8 cellular contexts compared by ENCODE assay signal in genomic region chr12:111788178-111788654, GRCh38. TPM values are rescaled to one million over a fixed set of nuclear protein-coding genes. Genes with fewer than 3 reads are reported as not detected.
DNase-seq lines count a peak whose midpoint lies in the region; ATAC-seq, FAIRE-seq and TF ChIP-seq lines count a peak whose summit lies in the region.

No MANE protein-coding gene starts in this region.

- H2BK5ac ChIP-seq in IMR-90 (ENCODE audit: low read depth, low read length, poor library complexity, severe bottlenecking): no peak overlapping the region

- POLR2A ChIA-PET in IMR-90 (lab: Charles Lee; ENCODE audit: unreplicated experiment): no interaction called here

- H3K9me3 ChIP-seq in IMR-90 (ENCODE audit: control insufficient read depth, insufficient read depth, low read length) (no peaks in the 10 kb centered on the region), astrocyte (ENCODE audit: insufficient read depth, low read depth, low read length) (no peaks in the 10 kb centered on the region), left lung (no peaks in the 10 kb centered on the region)

- peak overlapping the region; percentile 90 for H2BK120ac ChIP-seq in IMR-90 (ENCODE audit: low read depth, low read length)

- H3K27me3 Mint-ChIP-seq in astrocyte (ENCODE audit: low read depth, unreplicated experiment): no peaks in the 10 kb centered on the region

- no peak overlapping the region; the same call in 1 of the 2 replicates for H3K18ac ChIP-seq in IMR-90 (ENCODE audit: low read depth, low read length)

- H2AK5ac ChIP-seq in IMR-90 (ENCODE audit: low read depth, low read length): peak overlapping the region; percentile 80

- peak overlapping the region; percentile 71; the same call in 1 of the 2 replicates for H3K23ac ChIP-seq in IMR-90 (ENCODE audit: low read depth, low read length)

- peak overlapping the region; percentile 56 for H2AFZ ChIP-seq in IMR-90 (replicated peaks; ENCODE audit: low read length, poor library complexity)
- H2AFZ ChIP-seq in astrocyte (ENCODE audit: low read depth, low read length): no peak overlapping the region

- H3K9ac ChIP-seq in IMR-90 (ENCODE audit: low read depth, low read length): peak overlapping the region; percentile 49
- no peak overlapping the region for H3K9ac ChIP-seq in astrocyte (ENCODE audit: low read length)

- peak overlapping the region in 1 of 2 experiments; percentile 92; a peak in 1 of 4 replicates for H4K8ac ChIP-seq in IMR-90 (ENCODE audit: low read depth in 2 of 2, low read length in 2 of 2)

- no peaks in the 10 kb centered on the region for H4K20me1 ChIP-seq in IMR-90 (ENCODE audit: insufficient read depth, low read length)
- no peaks in the 10 kb centered on the region for H4K20me1 ChIP-seq in astrocyte (ENCODE audit: insufficient read depth, low read length)

- peak overlapping the region; percentile 91 for H2AK9ac ChIP-seq in IMR-90 (replicated peaks; ENCODE audit: low read depth, low read length, poor library complexity)

- H3K4me1 Mint-ChIP-seq in astrocyte (ENCODE audit: low read depth, unreplicated experiment): no peaks in the 10 kb centered on the region

- 100% methylated on average over 1 of the region's 8 CpGs; no CpG with 5 or more reads in 1 of the 2 experiments for WGBS in IMR-90 (ENCODE audit: extremely low coverage in 2 of 2, insufficient read length in 1 of 2), 2 experiments

- H4K91ac ChIP-seq in IMR-90 (ENCODE audit: insufficient read depth, low read depth, low read length): peak overlapping the region; percentile 77

- no peak overlapping the region for H3K4me3 Mint-ChIP-seq in astrocyte (ENCODE audit: unreplicated experiment)

- no peaks in the 10 kb centered on the region for H3K27me3 ChIP-seq in IMR-90 (ENCODE audit: control insufficient read depth, insufficient read depth, low read length)
- no peaks in the 10 kb centered on the region for H3K27me3 ChIP-seq in astrocyte (ENCODE audit: insufficient read depth, low read length)
- no peaks in the 10 kb centered on the region for H3K27me3 ChIP-seq in left lung

- TF ChIP-seq RAD21 in IMR-90 (IDR thresholded peaks at IDR 0.05; ENCODE audit: low read length): peak; percentile 64

- H3K56ac ChIP-seq in IMR-90 (ENCODE audit: extremely low read depth, insufficient read depth, low read length): no peak overlapping the region

- H3K79me2 ChIP-seq in astrocyte (ENCODE audit: insufficient read depth, low read length): no peaks in the 10 kb centered on the region

- H3K4me2 ChIP-seq in IMR-90 (ENCODE audit: low read depth, low read length) (no peak overlapping the region), astrocyte (ENCODE audit: low read length) (no peak overlapping the region)

- no peaks in the 10 kb centered on the region; a peak in 1 of 4 replicates for H3K79me1 ChIP-seq in IMR-90 (ENCODE audit: low read depth in 1 of 2, low read length in 2 of 2)

- H3K36me3 Mint-ChIP-seq in astrocyte (ENCODE audit: low read depth, unreplicated experiment): peaks cover 39% of the 10 kb centered on the region

- no peak for FAIRE-seq in astrocyte (lab: Jason Lieb, UNC)

- H3K4me1 ChIP-seq in IMR-90 (ENCODE audit: control insufficient read depth, insufficient read depth, low read length) (peaks cover 6% of the 10 kb centered on the region; the same call in 1 of the 2 replicates), astrocyte (ENCODE audit: insufficient read depth, low read length) (no peaks in the 10 kb centered on the region), left lung (peaks cover 0 to 9% of the 10 kb centered on the region in 2 donors)

- no peak for TF ChIP-seq POLR2A in IMR-90 (IDR thresholded peaks at IDR 0.05; ENCODE audit: low read depth, low read length)

- H2BK20ac ChIP-seq in IMR-90 (ENCODE audit: low read depth, low read length): peak overlapping the region; percentile 84; the same call in 1 of the 2 replicates

- peak overlapping the region; percentile 62 for H3K27ac Mint-ChIP-seq in astrocyte (ENCODE audit: unreplicated experiment)

- BruUV-seq in IMR-90 (replicated peaks; lab: Mats Ljungman, UMichigan): no TSS peak

- H3K27ac ChIP-seq in IMR-90 (ENCODE audit: insufficient read depth, low read length) (peak overlapping the region; percentile 85; the same call in 1 of the 2 replicates), astrocyte (ENCODE audit: low read depth, low read length) (no peak overlapping the region), left lung (peak overlapping the region in 1 of 2 donors; percentile 28)

- DNase-seq in AML-193 (lab: John Stamatoyannopoulos, UW): peak; percentile 25 to 37
- DNase-seq in IMR-90: peak; percentile 55
- no peak for DNase-seq in astrocyte (ENCODE audit: low read depth)
- peak in 1 of 2 donors; percentile 47 for DNase-seq in left lung
- no peak for DNase-seq in T-helper 9 cell
- no peak for DNase-seq in SHP77 treated with DMSO at 0.1 percent for 48 hours (lab: John Stamatoyannopoulos, UW)
- no peak for DNase-seq in central memory CD4-positive, alpha-beta T cell

- dilution Hi-C loops in IMR-90 (cut with HindIII; ENCODE audit: low sequenced_read_pairs, unreplicated experiment): no loop called here

- 0 out of 3 replicates have a peak overlapping the region, but pooled peaks have one; percentile 12 for H2BK15ac ChIP-seq in IMR-90 (ENCODE audit: low read depth, low read length)

- H4K5ac ChIP-seq in IMR-90 (ENCODE audit: low read depth, low read length): peak overlapping the region; percentile 1; the same call in 1 of the 2 replicates

- intact Hi-C loops in IMR-90 (cut with micrococcal nuclease) (loop anchor here (1.0 kb wide), 1 partner anchor 35 kb away; no protein-coding TSS in a partner anchor), left lung (cut with DNase I) (no loop called here)

- ATAC-seq in IMR-90 (ENCODE audit: low read depth) (peak; percentile 69), left lung (peak; percentile 54), GM18873 (IDR thresholded peaks at IDR 0.05; ENCODE audit: low FRiP score, unreplicated experiment) (no peak)

- H3K4me3 ChIP-seq in IMR-90 (ENCODE audit: insufficient read depth, low read depth, low read length) (no peak overlapping the region), astrocyte (ENCODE audit: insufficient read depth, low read depth, low read length) (no peak overlapping the region), left lung (no peak overlapping the region)

- H3K36me3 ChIP-seq in IMR-90 (ENCODE audit: control insufficient read depth, insufficient read depth, low read length): peaks cover 67% of the 10 kb centered on the region
- no peaks in the 10 kb centered on the region for H3K36me3 ChIP-seq in astrocyte (ENCODE audit: insufficient read depth, low read length)
- peaks cover 0 to 99% of the 10 kb centered on the region in 2 donors for H3K36me3 ChIP-seq in left lung

- peak overlapping the region; percentile 74 for H3K4ac ChIP-seq in IMR-90 (ENCODE audit: low read depth, low read length)

- in situ Hi-C loops in IMR-90 (cut with MboI; ENCODE audit: low sequenced_read_pairs): no loop called here

- peak overlapping the region; percentile 92 for H3K14ac ChIP-seq in IMR-90 (replicated peaks; ENCODE audit: low read depth, low read length)

- TF ChIP-seq CTCF in IMR-90 (conservative IDR thresholded peaks at IDR 0.05; ENCODE audit: low read depth, low read length) (peak; percentile 44), astrocyte (IDR thresholded peaks at IDR 0.05; ENCODE audit: insufficient read depth, low read depth, low read length) (no peak), left lung (IDR thresholded peaks at IDR 0.05) (peak in 1 of 2 donors; percentile 37)

- H3K9me1 ChIP-seq in IMR-90 (ENCODE audit: insufficient read depth, low read length): peaks cover 11% of the 10 kb centered on the region

- CTCF ChIA-PET in IMR-90 (lab: Yijun Ruan, JAX): interaction anchor here (0.8 to 1.0 kb wide), 4 partner anchors 20 to 35 kb away, joined by 3 to 4 read pairs (median 4); no protein-coding TSS in a partner anchor

- H3K9me3 Mint-ChIP-seq in astrocyte (ENCODE audit: unreplicated experiment): no peaks in the 10 kb centered on the region

TF ChIP-seq in IMR-90, 13 proteins besides CTCF, POLR2A, EP300 and RAD21:
- TF ChIP-seq CEBPB (IDR thresholded peaks at IDR 0.05; ENCODE audit: low read depth, low read length) (peak; percentile 69), MXI1 (IDR thresholded peaks at IDR 0.05; ENCODE audit: borderline replicate concordance, low read depth, low read length) (no peak; the same call in 1 of the 2 replicates), SMC3 (IDR thresholded peaks at IDR 0.05; ENCODE audit: low read depth, low read length) (peak; percentile 34)

RNA-seq across cellular contexts. Expression of gene ALDH2, which starts 21.5 kb away (rescaled TPM):
- 12.5 and 16.0 TPM in 2 replicates for total RNA-seq in IMR-90 (2012; rRNA removed)
- 35.0 and 41.2 TPM in 2 replicates for polyA plus RNA-seq in IMR-90 (2012; rRNA removed)
- polyA plus RNA-seq in IMR-90 (2012; cell fraction: cytosol; rRNA removed): 37.5 and 51.0 TPM in 2 replicates
- polyA plus RNA-seq in IMR-90 (2012; cell fraction: nucleus; rRNA removed; ENCODE audit: low replicate concordance): 30.0 and 30.5 TPM in 2 replicates
- 79.2 and 82.0 TPM in 2 replicates for total RNA-seq in astrocyte
- total RNA-seq in left lung: 100 to 1,000 TPM; 239 to 289 TPM

RNA-seq across cellular contexts. Expression of gene MAPKAPK5, which starts 53.8 kb away (rescaled TPM):
- total RNA-seq in IMR-90 (2012; rRNA removed) (34.4 and 44.6 TPM in 2 replicates), astrocyte (39.4 and 42.6 TPM in 2 replicates), left lung (10 to 100 TPM; 31.7 to 43.1 TPM)
- 35.0 and 35.7 TPM in 2 replicates for polyA plus RNA-seq in IMR-90 (2012; rRNA removed)
- 14.0 and 27.1 TPM in 2 replicates for polyA plus RNA-seq in IMR-90 (2012; cell fraction: cytosol; rRNA removed)
- 26.8 and 52.5 TPM in 2 replicates for polyA plus RNA-seq in IMR-90 (2012; cell fraction: nucleus; rRNA removed; ENCODE audit: low replicate concordance)

Comparison
In these comparisons a context has a peak if more than half of its experiments do, and no peak if none do; other contexts are left out.
1. DNase-seq: peak in AML-193 (2 of 2) and IMR-90 (single experiment); none in astrocyte (single experiment), T-helper 9 cell (single experiment), SHP77 treated with DMSO at 0.1 percent for 48 hours (single experiment) and central memory CD4-positive, alpha-beta T cell (single experiment).